Comparison of ENCODE assay signal across 9 cellular contexts in the genomic region with DNA sequence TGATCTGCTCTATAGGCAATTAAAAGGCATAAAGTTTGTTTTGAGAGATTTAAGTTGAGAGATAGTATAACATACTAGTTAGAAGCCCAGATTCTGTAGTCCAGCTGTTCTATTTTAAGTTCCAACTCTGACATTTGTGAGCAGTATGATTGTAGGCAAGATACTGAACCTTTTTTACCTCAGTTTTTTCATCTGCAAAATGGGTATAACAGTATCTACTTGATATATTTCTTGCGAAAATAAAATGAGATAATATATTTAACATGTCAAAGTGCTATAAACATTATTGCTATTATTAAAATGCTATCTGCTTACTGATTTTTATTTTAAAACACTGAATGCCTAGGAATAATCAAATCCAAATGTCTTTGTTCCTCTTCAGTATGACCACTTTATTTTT. TPM values are rescaled to one million over a fixed set of nuclear protein-coding genes. Genes with fewer than 3 reads are reported as not detected.
"Had no signal": no experiment of that assay in that cellular context is flagged by ENCODE, and none has a peak within 500 bp of the region (broad histone marks: within the 10 kb centered on the region; RNA-seq: fewer than 3 reads in every experiment).

No MANE protein-coding gene starts in this region.

- ATAC-seq: GM12878 had no signal

- H3K4me3 ChIP-seq: GM12878 had no signal

- FAIRE-seq: G401.6, GM12878, GM12891, GM12892, GM18507, GM19239 had no signal

- DNase-seq: GDM1, GF-D8 had no signal

RNA-seq across cellular contexts. Expression of a gene that starts 19.2 kb away (rescaled TPM):
- total RNA-seq: G401, GM12878 had no signal
- polyA plus RNA-seq: GM12878 had no signal
